In the genomic region with DNA sequence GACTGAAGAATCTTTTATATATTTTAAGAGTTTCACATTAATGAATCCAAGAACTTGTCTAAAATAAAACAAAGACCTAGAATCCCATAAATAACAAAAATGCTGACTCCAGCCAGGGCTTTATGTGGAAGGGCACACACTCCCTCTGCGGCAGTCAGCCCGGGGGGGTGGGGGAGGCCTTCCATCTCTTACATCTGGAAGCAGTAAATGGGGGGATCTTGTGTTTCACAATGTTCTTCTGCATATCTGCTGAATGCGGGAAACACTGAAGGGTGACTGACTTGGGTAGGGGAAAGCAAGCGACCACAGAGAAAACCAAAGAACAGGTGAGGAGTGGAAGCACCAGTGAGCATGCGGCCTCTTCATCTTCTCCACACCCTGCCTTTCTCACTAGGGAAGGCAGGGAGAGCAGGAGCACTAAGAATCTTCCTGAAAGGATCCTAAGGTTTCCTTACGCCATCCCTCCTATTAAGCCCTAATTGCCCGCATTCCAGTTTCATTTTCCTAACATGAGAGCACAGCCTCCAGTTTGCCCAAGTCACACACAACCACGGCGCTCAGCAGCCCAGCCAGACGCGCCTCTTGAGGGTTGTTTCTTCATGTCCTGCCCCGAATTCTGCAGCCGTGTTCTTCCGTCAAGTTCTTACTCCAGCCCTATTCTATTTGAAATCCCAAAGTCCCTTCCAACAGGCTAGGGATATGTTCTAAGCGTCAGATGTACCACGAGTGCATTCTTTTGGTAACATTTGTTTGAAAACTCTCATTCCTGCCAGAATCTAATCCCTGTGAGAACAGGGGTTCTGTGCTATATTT, we compare ENCODE assay signal across 17 cellular contexts. TPM values are rescaled to one million over a fixed set of nuclear protein-coding genes. Genes with fewer than 3 reads are reported as not detected.
DNase-seq lines count a peak whose midpoint lies in the region; ATAC-seq, FAIRE-seq and TF ChIP-seq lines count a peak whose summit lies in the region.
"Had no signal": no experiment of that assay in that cellular context is flagged by ENCODE, and none has a peak within 500 bp of the region (broad histone marks: within the 10 kb centered on the region; RNA-seq: fewer than 3 reads in every experiment).

No MANE protein-coding gene starts in this region.

- no peak overlapping the region for H2BK20ac ChIP-seq in H9 (ENCODE audit: low read depth, low read length, poor library complexity, severe bottlenecking)

- H3K9me3 Mint-ChIP-seq in chondrocyte (ENCODE audit: low read depth) = no peaks in the 10 kb centered on the region
- no peaks in the 10 kb centered on the region for H3K9me3 Mint-ChIP-seq in H9
- H3K9me3 Mint-ChIP-seq in activated CD4-positive, alpha-beta memory T cell treated with anti-CD3 and anti-CD28 coated beads for 36 hours = no peaks in the 10 kb centered on the region

- H3K36me3 Mint-ChIP-seq in chondrocyte (ENCODE audit: low read depth) = peaks cover 6% of the 10 kb centered on the region
- H3K36me3 Mint-ChIP-seq in H9 (ENCODE audit: insufficient read depth in 1 of 3, low read depth in 3 of 3) = no peaks in the 10 kb centered on the region
- peaks cover 13% of the 10 kb centered on the region for H3K36me3 Mint-ChIP-seq in activated CD4-positive, alpha-beta memory T cell treated with anti-CD3 and anti-CD28 coated beads for 36 hours

- H2BK12ac ChIP-seq in H9 (ENCODE audit: insufficient read length, low read depth, low read length) = no peak overlapping the region

- H4K5ac ChIP-seq in H9 (ENCODE audit: insufficient read length, low read depth, low read length) = no peak overlapping the region

- no peak for TF ChIP-seq RAD21 in HepG2 (CRISPR knock-in tag; IDR thresholded peaks at IDR 0.05)

- CTCF ChIA-PET in HepG2 (lab: Yijun Ruan, JAX; ENCODE audit: low intra/inter-chr PET ratio, low total read pairs) = no interaction called here
- CTCF ChIA-PET in activated CD4-positive, alpha-beta memory T cell treated with anti-CD3 and anti-CD28 coated beads for 36 hours (lab: Charles Lee) = no interaction called here

- no peak overlapping the region for H4K8ac ChIP-seq in H9 (replicated peaks; ENCODE audit: insufficient read length, low read depth, low read length)

- H3K27ac Mint-ChIP-seq in chondrocyte (ENCODE audit: unreplicated experiment) (peak overlapping the region; percentile 69), H9 (no peak overlapping the region)
- H3K27ac Mint-ChIP-seq in activated CD4-positive, alpha-beta memory T cell treated with anti-CD3 and anti-CD28 coated beads for 36 hours = no peak overlapping the region

- BruUV-seq in HepG2 (replicated peaks; lab: Mats Ljungman, UMichigan) = no TSS peak

- H3K36me3 ChIP-seq in HepG2 (replicated peaks in 1 of 2; ENCODE audit: control insufficient read depth in 1 of 2, insufficient read depth in 2 of 2, low read length in 2 of 2) = peaks cover 1 to 3% of the 10 kb centered on the region in 2 experiments; a peak in 3 of 5 replicates
- H3K36me3 ChIP-seq in smooth muscle cell (ENCODE audit: low read depth) = no peaks in the 10 kb centered on the region

- DNase-seq in GM03348 (ENCODE audit: low spot score) (peak; percentile 49), chondrocyte (ENCODE audit: low spot score) (no peak), HepG2 (ENCODE audit: low spot score) (no peak), smooth muscle cell (lab: John Stamatoyannopoulos, UW; ENCODE audit: unreplicated experiment) (no peak), NCI-H2107 treated with DMSO at 0.1 percent for 48 hours (lab: John Stamatoyannopoulos, UW; ENCODE audit: unreplicated experiment) (no peak), H9 (no peak), NCI-H1417 (lab: John Stamatoyannopoulos, UW) (no peak)
- no peak for DNase-seq in activated CD4-positive, alpha-beta memory T cell treated with anti-CD3 and anti-CD28 coated beads for 36 hours
- DNase-seq: activated gamma-delta T cell treated with Interleukin-2 at 50 U/mL for 16 hours; body of pancreas; Kasumi-1; NCI-H187; NCI-H69; stimulated activated CD4-positive, alpha-beta T cell treated with anti-CD3 and anti-CD28 coated beads, Interleukin-15, amount 100 ng/mL, for 24 hours had no signal

- no peak overlapping the region for H2BK5ac ChIP-seq in H9 (ENCODE audit: insufficient read length, low read length)

- 92% methylated on average over 16 of the region's 16 CpGs for WGBS in HepG2 (ENCODE audit: low lambda C conversion rate)
- 70% methylated on average over 16 of the region's 16 CpGs for WGBS in smooth muscle cell (ENCODE audit: low lambda C conversion rate)
- no CpG with 5 or more reads among the region's 16 CpGs for WGBS in H9 (ENCODE audit: extremely low coverage, insufficient read length, low lambda C conversion rate)

- H3K4me3 Mint-ChIP-seq in chondrocyte (ENCODE audit: unreplicated experiment) = no peak overlapping the region
- H3K4me3 Mint-ChIP-seq in H9 = no peak overlapping the region
- no peak overlapping the region for H3K4me3 Mint-ChIP-seq in activated CD4-positive, alpha-beta memory T cell treated with anti-CD3 and anti-CD28 coated beads for 36 hours

- H3K4ac ChIP-seq in H9 (ENCODE audit: low read depth, low read length) = no peak overlapping the region

- H3K27ac ChIP-seq in HepG2 (ENCODE audit: extremely low read length, insufficient read depth, low read length) (no peak overlapping the region), smooth muscle cell (ENCODE audit: low read depth) (no peak overlapping the region), H9 (ENCODE audit: insufficient read length, low read depth, low read length) (no peak overlapping the region)
- H3K27ac ChIP-seq: body of pancreas, foreskin keratinocyte had no signal

- no peak overlapping the region for H3K14ac ChIP-seq in H9 (ENCODE audit: insufficient read depth, low read length)

- H3K79me1 ChIP-seq in H9 (ENCODE audit: insufficient read depth, low read depth, low read length, poor library complexity, severe bottlenecking) = no peaks in the 10 kb centered on the region

- H3K4me3 ChIP-seq in HepG2 (replicated peaks in 1 of 3; ENCODE audit: insufficient read depth in 1 of 3, low read depth in 2 of 3, low read length in 3 of 3) = no peak overlapping the region
- no peak overlapping the region for H3K4me3 ChIP-seq in smooth muscle cell
- H3K4me3 ChIP-seq: body of pancreas had no signal

- no peaks in the 10 kb centered on the region for H3K27me3 ChIP-seq in HepG2 (ENCODE audit: control insufficient read depth in 1 of 2, insufficient read depth in 2 of 2, low read length in 2 of 2)
- H3K27me3 ChIP-seq in smooth muscle cell (ENCODE audit: low read depth) = no peaks in the 10 kb centered on the region
- H3K27me3 ChIP-seq in H9 (ENCODE audit: insufficient read depth, low read length) = no peaks in the 10 kb centered on the region
- H3K27me3 ChIP-seq: body of pancreas, foreskin keratinocyte had no signal

- H3T11ph ChIP-seq in H9 (ENCODE audit: low read length) = no peak overlapping the region

- H3K4me1 ChIP-seq in HepG2 (ENCODE audit: insufficient read depth, low read length) = peaks cover 26% of the 10 kb centered on the region
- no peaks in the 10 kb centered on the region for H3K4me1 ChIP-seq in smooth muscle cell (ENCODE audit: low read depth)
- H3K4me1 ChIP-seq in H9 (ENCODE audit: insufficient read depth, low read length) = peaks cover 6% of the 10 kb centered on the region

- no peak overlapping the region for H3K23ac ChIP-seq in H9 (ENCODE audit: insufficient read length, low read depth, low read length)

- no peaks in the 10 kb centered on the region for H4K20me1 ChIP-seq in HepG2 (ENCODE audit: insufficient read depth, low read length)
- peaks cover 31% of the 10 kb centered on the region for H4K20me1 ChIP-seq in smooth muscle cell (ENCODE audit: low read depth)
- no peaks in the 10 kb centered on the region for H4K20me1 ChIP-seq in H9 (ENCODE audit: control insufficient read depth, insufficient read depth, insufficient read length)

- H3K9ac ChIP-seq in HepG2 (ENCODE audit: insufficient read depth, low read depth, low read length) (no peak overlapping the region), smooth muscle cell (ENCODE audit: low read depth) (no peak overlapping the region), H9 (ENCODE audit: extremely low read depth, insufficient read length, low read length) (no peak overlapping the region)

- no peak overlapping the region for H4K91ac ChIP-seq in H9 (ENCODE audit: insufficient read length, low read depth, low read length)

- no peaks in the 10 kb centered on the region for H3F3A ChIP-seq in smooth muscle cell (ENCODE audit: low read depth)

- TF ChIP-seq POLR2A in HepG2 (IDR thresholded peaks at IDR 0.05; ENCODE audit: insufficient read depth in 1 of 2, low read depth in 2 of 2, low read length in 2 of 2) = no peak

- POLR2A ChIA-PET in HepG2 (lab: Yijun Ruan, JAX) = no interaction called here
- POLR2A ChIA-PET in activated CD4-positive, alpha-beta memory T cell treated with anti-CD3 and anti-CD28 coated beads for 36 hours (lab: Charles Lee) = no interaction called here

- peaks cover 26% of the 10 kb centered on the region for H3K4me1 Mint-ChIP-seq in chondrocyte (ENCODE audit: low read depth)
- H3K4me1 Mint-ChIP-seq in H9 = peaks cover 11 to 13% of the 10 kb centered on the region in 2 experiments
- H3K4me1 Mint-ChIP-seq in activated CD4-positive, alpha-beta memory T cell treated with anti-CD3 and anti-CD28 coated beads for 36 hours (ENCODE audit: low read depth) = peaks cover 4% of the 10 kb centered on the region

- H2AFZ ChIP-seq in HepG2 (ENCODE audit: low read length) (no peak overlapping the region), smooth muscle cell (ENCODE audit: low read depth) (no peak overlapping the region), H9 (ENCODE audit: low read length) (no peak overlapping the region)

- TF ChIP-seq EP300 in HepG2 (IDR thresholded peaks at IDR 0.05; ENCODE audit: low read depth in 2 of 2, low read length in 2 of 2) (no peak), HepG2 (CRISPR knock-in tag; IDR thresholded peaks at IDR 0.05; ENCODE audit: borderline replicate concordance) (no peak)

- in situ Hi-C loops in HepG2 (cut with HindIII; ENCODE audit: extremely low pct_ligation_motif_present, low pct_unique_long_range_greater_than_20kb) = no loop called here

- H3K18ac ChIP-seq in H9 (ENCODE audit: insufficient read length, low read depth, low read length) = no peak overlapping the region

- no peak for ATAC-seq in HepG2
- ATAC-seq: body of pancreas, Panc1 had no signal

- H3K27me3 Mint-ChIP-seq in chondrocyte (ENCODE audit: low read depth) (no peaks in the 10 kb centered on the region), H9 (ENCODE audit: low read depth) (peaks cover 4% of the 10 kb centered on the region)
- no peaks in the 10 kb centered on the region for H3K27me3 Mint-ChIP-seq in activated CD4-positive, alpha-beta memory T cell treated with anti-CD3 and anti-CD28 coated beads for 36 hours

- H3K79me2 ChIP-seq in HepG2 (ENCODE audit: insufficient read depth, low read length) (peaks cover 6% of the 10 kb centered on the region), smooth muscle cell (ENCODE audit: low read depth) (no peaks in the 10 kb centered on the region), H9 (ENCODE audit: insufficient read depth, low read length) (no peaks in the 10 kb centered on the region)

- TF ChIP-seq CTCF in chondrocyte (IDR thresholded peaks at IDR 0.05) (no peak), HepG2 (CRISPR knock-in tag; IDR thresholded peaks at IDR 0.05) (no peak), smooth muscle cell (IDR thresholded peaks at IDR 0.05; ENCODE audit: borderline replicate concordance, insufficient read depth, poor library complexity, severe bottlenecking) (no peak), H9 (conservative IDR thresholded peaks at IDR 0.05) (no peak)

- no peaks in the 10 kb centered on the region for H3K9me3 ChIP-seq in HepG2 (ENCODE audit: low read length)
- no peaks in the 10 kb centered on the region for H3K9me3 ChIP-seq in smooth muscle cell (replicated peaks; ENCODE audit: low read depth)
- no peaks in the 10 kb centered on the region for H3K9me3 ChIP-seq in H9 (ENCODE audit: control insufficient read depth, low read depth, low read length)
- H3K9me3 ChIP-seq: body of pancreas had no signal

- no peaks in the 10 kb centered on the region for H3K23me2 ChIP-seq in H9 (ENCODE audit: insufficient read length, low read depth, low read length, poor library complexity, severe bottlenecking)

- no peak overlapping the region for H2AK5ac ChIP-seq in H9 (ENCODE audit: insufficient read length, low read length)

- intact Hi-C loops in HepG2 (cut with micrococcal nuclease; ENCODE audit: unreplicated experiment) = loop anchor here (10.0 kb wide), 1 partner anchor 182 kb away; no protein-coding TSS in a partner anchor
- intact Hi-C loops in activated CD4-positive, alpha-beta memory T cell treated with anti-CD3 and anti-CD28 coated beads for 36 hours (cut with micrococcal nuclease) = no loop called here

- no peak overlapping the region for H2BK120ac ChIP-seq in H9 (ENCODE audit: low read depth, low read length, poor library complexity, severe bottlenecking)

- H3K56ac ChIP-seq in H9 (ENCODE audit: insufficient read length, low read depth, low read length) = no peak overlapping the region

- H2BK15ac ChIP-seq in H9 (ENCODE audit: low read depth, low read length) = no peak overlapping the region

- H3K4me2 ChIP-seq in HepG2 (ENCODE audit: low read depth, low read length) (no peak overlapping the region), smooth muscle cell (peak overlapping the region; percentile 64), H9 (ENCODE audit: insufficient read depth, insufficient read length, low read length) (no peak overlapping the region)

- no peak for FAIRE-seq in HepG2 (lab: Jason Lieb, UNC)
- FAIRE-seq: GM19239 had no signal

RNA-seq across cellular contexts. Expression of gene ACSL1, which starts 23.4 kb away (rescaled TPM):
- 40.9 to 58.1 TPM (median 41.2 TPM) in 3 replicates for total RNA-seq in chondrocyte
- total RNA-seq in HepG2 (2016; rRNA removed; fragmentation: Illumina TruSeq; extraction: Trizol) = 29.8 and 38.2 TPM in 2 replicates
- 5.1 and 5.5 TPM in 2 replicates for total RNA-seq in HepG2 (2016; cell fraction: cytosol; rRNA removed; fragmentation: Illumina TruSeq; extraction: Trizol; ENCODE audit: low read depth)
- 27.7 and 32.5 TPM in 2 replicates for total RNA-seq in HepG2 (2016; cell fraction: insoluble cytoplasmic fraction; rRNA removed; fragmentation: Illumina TruSeq; extraction: Trizol)
- 15.6 and 17.1 TPM in 2 replicates for total RNA-seq in HepG2 (2016; cell fraction: membrane; rRNA removed; fragmentation: Illumina TruSeq; extraction: Trizol)
- total RNA-seq in HepG2 (2016; cell fraction: nucleus; rRNA removed; fragmentation: Illumina TruSeq; extraction: Trizol) = 33.0 and 35.9 TPM in 2 replicates
- 10.0 and 14.3 TPM in 2 replicates for polyA plus RNA-seq in HepG2 (2011; rRNA removed)
- 5.5 and 11.2 TPM in 2 replicates for polyA plus RNA-seq in HepG2 (2011; cell fraction: cytosol; rRNA removed)
- polyA plus RNA-seq in HepG2 (2011; cell fraction: nucleus; rRNA removed) = 10.0 and 18.6 TPM in 2 replicates
- polyA plus RNA-seq in HepG2 (2012) = 8.5 and 20.6 TPM in 2 replicates
- polyA plus RNA-seq in HepG2 (2016; cell fraction: cytosol; fragmentation: Illumina TruSeq; extraction: Trizol; ENCODE audit: low read depth) = 3.5 and 4.7 TPM in 2 replicates
- polyA plus RNA-seq in HepG2 (2016; cell fraction: insoluble cytoplasmic fraction; fragmentation: Illumina TruSeq; extraction: Trizol; ENCODE audit: low read depth) = 31.0 and 31.7 TPM in 2 replicates
- polyA plus RNA-seq in HepG2 (2016; cell fraction: membrane; fragmentation: Illumina TruSeq; extraction: Trizol; ENCODE audit: low read depth) = 10.4 and 12.2 TPM in 2 replicates
- polyA plus RNA-seq in HepG2 (2016; cell fraction: nucleus; fragmentation: Illumina TruSeq; extraction: Trizol; ENCODE audit: insufficient read depth, low read depth) = 44.4 and 47.7 TPM in 2 replicates
- polyA minus RNA-seq in HepG2 (2011; rRNA and poly(A)+ RNA removed; ENCODE audit: low replicate concordance) = 14.8 and 18.9 TPM in 2 replicates
- 11.4 and 23.7 TPM in 2 replicates for polyA minus RNA-seq in HepG2 (2011; cell fraction: cytosol; rRNA and poly(A)+ RNA removed)
- polyA minus RNA-seq in HepG2 (2011; cell fraction: nucleus; rRNA and poly(A)+ RNA removed) = 11.5 and 23.1 TPM in 2 replicates
- total RNA-seq in smooth muscle cell = 22.4 and 24.5 TPM in 2 replicates
- 12.0 and 13.8 TPM in 2 replicates for polyA plus RNA-seq in smooth muscle cell
- total RNA-seq in H9 (2021) = 3.1 and 3.5 TPM in 2 replicates
- 10 to 100 TPM; 22.0 to 22.2 TPM for total RNA-seq in activated CD4-positive, alpha-beta memory T cell treated with anti-CD3 and anti-CD28 coated beads for 36 hours
